8 cellular contexts compared by ENCODE assay signal in genomic region chr14:68210729-68211299, GRCh38.
DNase-seq lines count a peak whose midpoint lies in the region; ATAC-seq and TF ChIP-seq lines count a peak whose summit lies in the region.

No MANE protein-coding gene starts in this region.

- peaks cover 3% of the 10 kb centered on the region for H3K36me3 ChIP-seq in OCI-LY3 (replicated peaks; ENCODE audit: low read depth, low read length)
- H3K36me3 ChIP-seq in Karpas-422 (ENCODE audit: insufficient read depth, low read length): no peaks in the 10 kb centered on the region

- ATAC-seq in HG02840 (IDR thresholded peaks at IDR 0.05; ENCODE audit: low FRiP score, unreplicated experiment): peak; percentile 92
- peak; percentile 96 for ATAC-seq in activated naive CD8-positive, alpha-beta T cell treated with anti-CD3 and anti-CD28 coated beads, Interleukin-2, amount 50 U/mL, for 24 hours

- H3K9me2 ChIP-seq in Karpas-422 (replicated peaks; ENCODE audit: insufficient read depth, low read length): no peaks in the 10 kb centered on the region

- H3K27ac ChIP-seq in OCI-LY3 (ENCODE audit: low read length) (peak overlapping the region; percentile 83), Karpas-422 (ENCODE audit: low read length) (no peak overlapping the region)

- peaks cover 72% of the 10 kb centered on the region for H3K4me1 Mint-ChIP-seq in activated naive CD8-positive, alpha-beta T cell treated with anti-CD3 and anti-CD28 coated beads, Interleukin-2, amount 50 U/mL, for 24 hours
- peaks cover 77 to 84% of the 10 kb centered on the region in 2 donors for H3K4me1 Mint-ChIP-seq in immature natural killer cell

- peak; percentile 10 for DNase-seq in DMS53 (lab: John Stamatoyannopoulos, UW)
- no peak for DNase-seq in DMS53 treated with DMSO at 0.1 percent for 48 hours (lab: John Stamatoyannopoulos, UW; ENCODE audit: unreplicated experiment)
- DNase-seq in activated naive CD8-positive, alpha-beta T cell treated with anti-CD3 and anti-CD28 coated beads, Interleukin-2, amount 50 U/mL, for 24 hours: peak; percentile 47
- peak; percentile 72 to 76 (median 74) for DNase-seq in immature natural killer cell
- DNase-seq in stimulated activated CD4-positive, alpha-beta T cell treated with anti-CD3 and anti-CD28 coated beads, Interleukin-4, amount 100 ng/mL, for 1 hour: peak; percentile 21
- DNase-seq in Karpas-422: no peak

- no peak for TF ChIP-seq CTCF in OCI-LY3 (IDR thresholded peaks at IDR 0.05; ENCODE audit: low read depth, low read length)

- H3K4me3 ChIP-seq in OCI-LY3 (ENCODE audit: low read length) (peak overlapping the region; percentile 64), Karpas-422 (ENCODE audit: low read length) (no peak overlapping the region)

- H3K9ac ChIP-seq in OCI-LY3 (ENCODE audit: low read length) (peak overlapping the region; percentile 44; the same call in 1 of the 2 replicates), Karpas-422 (ENCODE audit: low read length) (no peak overlapping the region)

- H3K4me2 ChIP-seq in OCI-LY3 (ENCODE audit: low read length) (peak overlapping the region; percentile 87), Karpas-422 (ENCODE audit: low read depth, low read length, poor library complexity, severe bottlenecking) (no peak overlapping the region)

- H3K79me2 ChIP-seq in OCI-LY3 (ENCODE audit: low read length) (no peaks in the 10 kb centered on the region), Karpas-422 (ENCODE audit: low read length) (no peaks in the 10 kb centered on the region)

- peak overlapping the region; percentile 56 for H3K4me3 Mint-ChIP-seq in activated naive CD8-positive, alpha-beta T cell treated with anti-CD3 and anti-CD28 coated beads, Interleukin-2, amount 50 U/mL, for 24 hours
- H3K4me3 Mint-ChIP-seq in immature natural killer cell: peak overlapping the region; percentile 85 to 94 (median 88)

- peak overlapping the region; percentile 80 for H3K27ac Mint-ChIP-seq in activated naive CD8-positive, alpha-beta T cell treated with anti-CD3 and anti-CD28 coated beads, Interleukin-2, amount 50 U/mL, for 24 hours
- peak overlapping the region; percentile 93 to 99 (median 98) for H3K27ac Mint-ChIP-seq in immature natural killer cell

- no peaks in the 10 kb centered on the region for H3K9me3 ChIP-seq in OCI-LY3 (ENCODE audit: insufficient read depth, low read length)
- no peaks in the 10 kb centered on the region for H3K9me3 ChIP-seq in Karpas-422 (ENCODE audit: low read length)

- no peaks in the 10 kb centered on the region for H3K36me3 Mint-ChIP-seq in activated naive CD8-positive, alpha-beta T cell treated with anti-CD3 and anti-CD28 coated beads, Interleukin-2, amount 50 U/mL, for 24 hours (ENCODE audit: low read depth)
- H3K36me3 Mint-ChIP-seq in immature natural killer cell: no peaks in the 10 kb centered on the region

- no peaks in the 10 kb centered on the region for H3K27me3 Mint-ChIP-seq in activated naive CD8-positive, alpha-beta T cell treated with anti-CD3 and anti-CD28 coated beads, Interleukin-2, amount 50 U/mL, for 24 hours
- peaks cover 6% of the 10 kb centered on the region in 3 donors for H3K27me3 Mint-ChIP-seq in immature natural killer cell (ENCODE audit: low read depth in 3 of 3)

- peaks cover 42% of the 10 kb centered on the region for H3K4me1 ChIP-seq in OCI-LY3 (ENCODE audit: low read length)
- no peaks in the 10 kb centered on the region for H3K4me1 ChIP-seq in Karpas-422 (ENCODE audit: low read length)

- H3K27me3 ChIP-seq in OCI-LY3 (ENCODE audit: low read depth, low read length): no peaks in the 10 kb centered on the region
- no peaks in the 10 kb centered on the region for H3K27me3 ChIP-seq in Karpas-422 (ENCODE audit: low read length)

- H3K9me3 Mint-ChIP-seq in activated naive CD8-positive, alpha-beta T cell treated with anti-CD3 and anti-CD28 coated beads, Interleukin-2, amount 50 U/mL, for 24 hours: no peaks in the 10 kb centered on the region
- no peaks in the 10 kb centered on the region for H3K9me3 Mint-ChIP-seq in immature natural killer cell

- H4K20me1 ChIP-seq in OCI-LY3 (ENCODE audit: insufficient read depth, low read length) (peaks cover 9% of the 10 kb centered on the region; the same call in 1 of the 2 replicates), Karpas-422 (ENCODE audit: insufficient read depth, low read depth, low read length) (peaks cover 33% of the 10 kb centered on the region)

- H2AFZ ChIP-seq in OCI-LY3 (ENCODE audit: low read depth, low read length) (no peak overlapping the region), Karpas-422 (ENCODE audit: low read length) (no peak overlapping the region)

Comparison
In these comparisons a context has a peak if more than half of its experiments do, and no peak if none do; other contexts are left out.
1. DNase-seq: peak in DMS53 (single experiment), activated naive CD8-positive, alpha-beta T cell treated with anti-CD3 and anti-CD28 coated beads, Interleukin-2, amount 50 U/mL, for 24 hours (single experiment), immature natural killer cell (3 of 3) and stimulated activated CD4-positive, alpha-beta T cell treated with anti-CD3 and anti-CD28 coated beads, Interleukin-4, amount 100 ng/mL, for 1 hour (single experiment); none in DMS53 treated with DMSO at 0.1 percent for 48 hours (single experiment) and Karpas-422 (single experiment).